Comparison of ENCODE assay signal across 8 cellular contexts in the genomic region with DNA sequence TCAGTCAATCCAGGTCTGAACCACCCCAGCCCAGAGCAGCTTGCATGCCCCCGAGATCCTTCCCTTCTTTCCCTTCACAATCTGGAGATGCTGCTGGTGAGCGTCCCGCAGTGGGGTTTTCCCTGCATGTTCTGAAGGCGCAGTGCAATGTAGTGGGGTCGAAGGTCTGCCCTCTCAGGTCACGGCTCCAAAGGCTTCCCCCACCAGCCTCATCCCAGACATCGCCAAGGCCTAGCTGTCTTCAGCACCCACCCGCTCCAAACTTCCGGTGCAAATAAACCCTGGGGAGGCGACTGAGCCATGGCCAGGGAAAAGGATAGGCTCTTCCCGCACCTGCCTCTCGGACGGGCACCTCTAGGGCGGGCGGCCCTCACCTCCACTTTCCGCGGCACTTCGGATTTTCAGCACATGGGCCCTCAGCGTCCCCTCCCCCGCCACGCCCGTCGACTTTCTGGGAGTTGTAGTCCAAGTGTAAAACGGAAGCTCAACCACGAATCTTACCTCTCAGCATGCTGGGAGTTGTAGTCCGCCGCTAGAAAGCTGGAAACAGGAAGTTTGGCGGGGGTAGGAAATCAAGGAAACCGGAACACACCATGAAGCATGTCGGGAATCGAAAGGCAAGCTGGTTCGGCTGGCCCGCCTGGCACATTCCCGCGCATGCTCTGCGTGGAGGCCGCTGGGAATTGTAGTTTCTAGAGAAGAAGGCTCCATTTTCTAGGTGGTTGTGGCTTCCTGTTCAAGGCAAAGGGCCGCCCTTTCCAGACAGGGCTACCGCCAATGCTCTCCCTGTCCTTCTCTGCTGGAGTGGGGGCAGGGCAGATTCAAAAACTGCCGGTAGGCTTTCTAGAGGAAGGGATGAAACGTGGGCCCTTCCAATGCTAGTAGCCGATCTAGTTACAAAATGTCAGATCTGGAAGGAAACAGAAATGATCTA. TPM values are rescaled to one million over a fixed set of nuclear protein-coding genes. Genes with fewer than 3 reads are reported as not detected.
A peak's percentile ranks its signal among the peaks of the same experiment; 100 is the strongest.
DNase-seq lines count a peak whose midpoint lies in the region; ATAC-seq, FAIRE-seq and TF ChIP-seq lines count a peak whose summit lies in the region.

Gene MRPL24, minus strand, starts transcription at position 410 of the 934 bp plus-strand sequence. CDS start 2,384 bp downstream, outside the sequence.

- peak within 1 kb of the TSS; percentile 76 to 90 for H3K27ac ChIP-seq in kidney (ENCODE audit: low read depth in 2 of 2, low read length in 2 of 2)

- H3K4me3 ChIP-seq in choroid plexus epithelial cell (ENCODE audit: low read depth, low read length) (peak within 1 kb of the TSS; percentile 91), kidney (ENCODE audit: low read length in 2 of 2) (peak within 1 kb of the TSS; percentile 84 to 96)

- peaks cover 9 to 21% of the 10 kb centered on the region in 2 donors for H3K36me3 ChIP-seq in kidney (ENCODE audit: control insufficient read depth in 1 of 2, insufficient read depth in 2 of 2, low read length in 2 of 2)

- H3K4me1 ChIP-seq in kidney (ENCODE audit: control insufficient read depth in 1 of 2, insufficient read depth in 1 of 2, low read depth in 1 of 2, low read length in 2 of 2), result peaks cover 12 to 15% of the 10 kb centered on the region in 2 donors

- no peaks in the 10 kb centered on the region for H3K27me3 Mint-ChIP-seq in activated CD4-positive, alpha-beta T cell treated with anti-CD3 and anti-CD28 coated beads for 36 hours

- ATAC-seq in HG03442 (IDR thresholded peaks at IDR 0.05; ENCODE audit: unreplicated experiment), result peak; percentile 83
- peak; percentile 86 for ATAC-seq in activated CD4-positive, alpha-beta T cell treated with anti-CD3 and anti-CD28 coated beads for 36 hours

- DNase-seq in Ammon's horn (ENCODE audit: low spot score), result peak; percentile 100
- DNase-seq in GM19238 (ENCODE audit: insufficient read length, low spot score), result peak; percentile 95
- DNase-seq in NCI-H524 (lab: John Stamatoyannopoulos, UW), result peak; percentile 99
- DNase-seq in activated CD4-positive, alpha-beta T cell treated with anti-CD3 and anti-CD28 coated beads for 36 hours, result peak; percentile 98
- peak; percentile 100 for DNase-seq in choroid plexus epithelial cell (ENCODE audit: low read depth)
- DNase-seq in kidney, result peak; percentile 99
- DNase-seq in stimulated activated CD4-positive, alpha-beta T cell treated with anti-CD3 and anti-CD28 coated beads, Interleukin-15, amount 100 ng/mL, for 24 hours, result peak; percentile 98

- TF ChIP-seq CTCF in choroid plexus epithelial cell (conservative IDR thresholded peaks at IDR 0.05; ENCODE audit: low read depth, low read length) (no peak), kidney (IDR thresholded peaks at IDR 0.05; ENCODE audit: borderline replicate concordance, extremely low read depth, insufficient read depth) (no peak)

- peak within 1 kb of the TSS; percentile 98 for H3K4me3 Mint-ChIP-seq in activated CD4-positive, alpha-beta T cell treated with anti-CD3 and anti-CD28 coated beads for 36 hours

- H3K27ac Mint-ChIP-seq in activated CD4-positive, alpha-beta T cell treated with anti-CD3 and anti-CD28 coated beads for 36 hours, result peak within 1 kb of the TSS; percentile 94

- POLR2A ChIA-PET in activated CD4-positive, alpha-beta T cell treated with anti-CD3 and anti-CD28 coated beads for 36 hours (lab: Charles Lee), result interaction anchor here (0.8 to 2.5 kb wide), 8 partner anchors 11 to 147 kb away, joined by 3 to 55 read pairs (median 10); partner anchors contain the start of genes HDGF, ISG20L2, METTL25B and PRCC

- H3K9ac ChIP-seq in kidney (ENCODE audit: low read length in 2 of 2), result peak within 1 kb of the TSS; percentile 63 to 72

- peak; percentile 97 for FAIRE-seq in kidney (lab: Jason Lieb, UNC)

- H3K9me3 Mint-ChIP-seq in activated CD4-positive, alpha-beta T cell treated with anti-CD3 and anti-CD28 coated beads for 36 hours (ENCODE audit: low read depth), result no peaks in the 10 kb centered on the region

- H3K4me1 Mint-ChIP-seq in activated CD4-positive, alpha-beta T cell treated with anti-CD3 and anti-CD28 coated beads for 36 hours, result peaks cover 49% of the 10 kb centered on the region

- H3K9me3 ChIP-seq in kidney (ENCODE audit: control insufficient read depth in 1 of 2, low read length in 2 of 2), result no peaks in the 10 kb centered on the region

- CTCF ChIA-PET in activated CD4-positive, alpha-beta T cell treated with anti-CD3 and anti-CD28 coated beads for 36 hours (lab: Charles Lee), result interaction anchor here (0.7 to 4.7 kb wide), 10 partner anchors 11 to 150 kb away, joined by 3 to 73 read pairs (median 5); partner anchors contain the start of genes HDGF, ISG20L2, METTL25B and PRCC

- intact Hi-C loops in activated CD4-positive, alpha-beta T cell treated with anti-CD3 and anti-CD28 coated beads for 36 hours (cut with DNase I, micrococcal nuclease), result loop anchor here (1.0 to 10.0 kb wide), 9 partner anchors 10 to 886 kb away; partner anchors contain the start of genes HDGF (in 2 of the 2), ISG20L2 (in 2 of the 2), METTL25B (in 2 of the 2) and PRCC (in 2 of the 2)
- intact Hi-C loops in kidney (cut with DNase I), result no loop called here

- H3K36me3 Mint-ChIP-seq in activated CD4-positive, alpha-beta T cell treated with anti-CD3 and anti-CD28 coated beads for 36 hours (ENCODE audit: low read depth), result peaks cover 71% of the 10 kb centered on the region

RNA-seq across cellular contexts. Expression of gene MRPL24, which starts in this region (rescaled TPM):
- 10 to 100 TPM; 81.9 to 89.7 TPM for total RNA-seq in activated CD4-positive, alpha-beta T cell treated with anti-CD3 and anti-CD28 coated beads for 36 hours
- 71.9 TPM for total RNA-seq in kidney
- 174 TPM for polyA plus RNA-seq in kidney (ENCODE audit: insufficient read depth, low read depth, low replicate concordance)

Comparison
In these comparisons a context has a peak if more than half of its experiments do, and no peak if none do; other contexts are left out.
1. Peak in every context shown above with its lines: DNase-seq, ATAC-seq, H3K4me3 ChIP-seq and H3K27ac ChIP-seq.